Comparison of ENCODE assay signal across 1 cellular context in genomic region chr12:78018939-78019338, GRCh38.
TF ChIP-seq lines count a peak whose summit lies in the region.

No MANE protein-coding gene starts in this region.

TF ChIP-seq in HepG2, 621 proteins besides CTCF, POLR2A, EP300 and RAD21:
- TF ChIP-seq ETV5 (CRISPR knock-in tag; IDR thresholded peaks at IDR 0.05; ENCODE audit: borderline replicate concordance) = no peak
- peak; percentile 78 for TF ChIP-seq MAFF (IDR thresholded peaks at IDR 0.05; ENCODE audit: low read depth, low read length)
- TF ChIP-seq ZFP82 (CRISPR knock-in tag; IDR thresholded peaks at IDR 0.05; ENCODE audit: borderline replicate concordance) = no peak
- peak; percentile 69 to 84; a peak in 3 of 4 replicates for TF ChIP-seq MAFK (conservative IDR thresholded peaks at IDR 0.05 in 1 of 2, IDR thresholded peaks at IDR 0.05 in 1 of 2; ENCODE audit: low read length in 2 of 2)
